Comparison of ENCODE assay signal across 16 cellular contexts in genomic region chr7:135942614-135943013, GRCh38. TPM values are rescaled to one million over a fixed set of nuclear protein-coding genes. Genes with fewer than 3 reads are reported as not detected.
DNase-seq lines count a peak whose midpoint lies in the region; ATAC-seq, FAIRE-seq and TF ChIP-seq lines count a peak whose summit lies in the region.
"Had no signal": no experiment of that assay in that cellular context is flagged by ENCODE, and none has a peak within 500 bp of the region (broad histone marks: within the 10 kb centered on the region; RNA-seq: fewer than 3 reads in every experiment).

No MANE protein-coding gene starts in this region.

- H3K27ac Mint-ChIP-seq in immature natural killer cell, result peak overlapping the region in 1 of 6 donors; percentile 36

- POLR2A ChIA-PET in PC-9 (lab: Charles Lee; ENCODE audit: unreplicated experiment), result no interaction called here

- H3K9me3 ChIP-seq in cardiac muscle cell (ENCODE audit: low read depth) (no peaks in the 10 kb centered on the region), PC-9 (ENCODE audit: insufficient read depth, low read depth) (no peaks in the 10 kb centered on the region)
- H3K9me3 ChIP-seq: adrenal gland had no signal

- H3K4me3 ChIP-seq in cardiac muscle cell, result no peak overlapping the region
- H3K4me3 ChIP-seq in PC-9, result no peak overlapping the region
- H3K4me3 ChIP-seq: adrenal gland, skin epidermis had no signal

- peaks cover 57 to 80% of the 10 kb centered on the region in 2 donors for H3K4me1 Mint-ChIP-seq in immature natural killer cell

- peak overlapping the region; percentile 88 for H3K27ac ChIP-seq in cardiac muscle cell
- no peak overlapping the region for H3K27ac ChIP-seq in PC-9
- H3K27ac ChIP-seq: adrenal gland, skin epidermis had no signal

- FAIRE-seq in frontal cortex (lab: Jason Lieb, UNC), result no peak
- FAIRE-seq: A204.1, H1 had no signal

- CTCF ChIA-PET in PC-9 (lab: Charles Lee), result no interaction called here

- intact Hi-C loops in Right ventricle myocardium inferior (cut with DNase I) (no loop called here), PC-9 (cut with micrococcal nuclease; ENCODE audit: unreplicated experiment) (no loop called here)

- no peak overlapping the region for H2AFZ ChIP-seq in PC-9

- no peaks in the 10 kb centered on the region; the same call in 1 of the 2 replicates for H3F3A ChIP-seq in PC-9 (ENCODE audit: insufficient read depth, low read depth)

- H3K36me3 ChIP-seq in cardiac muscle cell, result no peaks in the 10 kb centered on the region
- H3K36me3 ChIP-seq in PC-9 (ENCODE audit: low read depth), result peaks cover 6% of the 10 kb centered on the region; the same call in 1 of the 2 replicates
- H3K36me3 ChIP-seq: adrenal gland had no signal

- ATAC-seq in Right ventricle myocardium inferior (no peak), GM21825 (IDR thresholded peaks at IDR 0.05; ENCODE audit: unreplicated experiment) (peak; percentile 61), HG03175 (IDR thresholded peaks at IDR 0.05; ENCODE audit: unreplicated experiment) (peak; percentile 81)

- no peaks in the 10 kb centered on the region for H3K9me2 ChIP-seq in PC-9 (ENCODE audit: insufficient read depth)

- no peak for TF ChIP-seq CTCF in cardiac muscle cell (IDR thresholded peaks at IDR 0.05; ENCODE audit: low read depth, low read length)
- TF ChIP-seq CTCF in PC-9 (conservative IDR thresholded peaks at IDR 0.05), result no peak

- peaks cover 75% of the 10 kb centered on the region for H3K4me1 ChIP-seq in cardiac muscle cell (ENCODE audit: low read depth)
- H3K4me1 ChIP-seq in PC-9 (replicated peaks; ENCODE audit: insufficient read depth), result no peaks in the 10 kb centered on the region

- no peaks in the 10 kb centered on the region for H3K9me3 Mint-ChIP-seq in immature natural killer cell

- H3K79me2 ChIP-seq in PC-9 (ENCODE audit: low read depth), result peaks cover 51% of the 10 kb centered on the region

- H3K36me3 Mint-ChIP-seq in immature natural killer cell, result peaks cover 0 to 8% (median 0%) of the 10 kb centered on the region in 3 donors

- no peak overlapping the region for H3K4me2 ChIP-seq in PC-9

- H4K20me1 ChIP-seq in PC-9 (ENCODE audit: insufficient read depth), result peaks cover 22% of the 10 kb centered on the region

- H3K4me3 Mint-ChIP-seq in immature natural killer cell, result no peak overlapping the region

- BruUV-seq in PC-9 (replicated peaks; lab: Mats Ljungman, UMichigan), result no TSS peak

- DNase-seq in cardiac muscle cell (ENCODE audit: low read depth in 1 of 2, low spot score in 1 of 2) (no peak), Right ventricle myocardium inferior (ENCODE audit: missing footprints) (no peak), immature natural killer cell (no peak), PC-9 (no peak), frontal cortex (ENCODE audit: low spot score in 2 of 2) (no peak), NCI-H1048 (lab: John Stamatoyannopoulos, UW) (no peak)
- DNase-seq: activated CD8-positive, alpha-beta memory T cell treated with anti-CD3 and anti-CD28 coated beads for 24 hours; adrenal gland; DMS79; hippocampal formation; NCI-H524 had no signal

- no peaks in the 10 kb centered on the region for H3K27me3 Mint-ChIP-seq in immature natural killer cell (ENCODE audit: low read depth in 3 of 3)

- H3K27me3 ChIP-seq in cardiac muscle cell (no peaks in the 10 kb centered on the region), PC-9 (ENCODE audit: insufficient read depth, low read depth) (no peaks in the 10 kb centered on the region)
- H3K27me3 ChIP-seq: adrenal gland had no signal

RNA-seq across cellular contexts. Expression of gene MTPN, which starts 34.5 kb away (rescaled TPM):
- total RNA-seq in cardiac muscle cell, result 110 and 141 TPM in 2 replicates
- 79.0 and 86.1 TPM in 2 replicates for polyA plus RNA-seq in cardiac muscle cell
- 72.9 TPM for total RNA-seq in Right ventricle myocardium inferior
- polyA plus RNA-seq in immature natural killer cell, result 100 to 1,000 TPM; 153 to 200 (median 197) TPM
- 181 and 212 TPM in 2 replicates for total RNA-seq in PC-9 (2021)
- 170 TPM for total RNA-seq in frontal cortex
